ENCODE assay signal across 17 cellular contexts in the genomic region with DNA sequence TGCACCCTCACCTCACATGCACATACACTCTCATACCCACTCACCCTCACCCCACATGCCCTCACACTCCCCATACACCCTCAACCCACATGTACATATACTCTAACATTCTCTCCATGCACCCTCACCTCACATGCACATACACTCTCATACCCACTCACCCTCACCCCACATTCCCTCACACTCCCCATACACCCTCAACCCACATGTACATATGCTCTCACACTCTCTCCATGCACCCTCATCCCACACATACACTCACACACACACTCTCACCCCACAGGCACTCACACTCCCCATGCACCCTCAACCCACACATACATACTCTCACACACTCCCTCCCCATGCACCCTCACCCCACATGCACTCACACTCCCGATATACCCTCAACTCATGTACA.
DNase-seq lines count a peak whose midpoint lies in the region; ATAC-seq and TF ChIP-seq lines count a peak whose summit lies in the region.
"Had no signal": no experiment of that assay in that cellular context is flagged by ENCODE, and none has a peak within 500 bp of the region (broad histone marks: within the 10 kb centered on the region; RNA-seq: fewer than 3 reads in every experiment).

No MANE protein-coding gene starts in this region.

- H3K4me3 Mint-ChIP-seq in H9: no peak overlapping the region
- H3K4me3 Mint-ChIP-seq in CD4-positive, alpha-beta memory T cell: no peak overlapping the region
- H3K4me3 Mint-ChIP-seq: CD4-positive, CD25-positive, alpha-beta regulatory T cell; HFFc6 had no signal

- H3K18ac ChIP-seq in H9 (ENCODE audit: insufficient read length, low read depth, low read length) (no peak overlapping the region), IMR-90 (ENCODE audit: low read depth, low read length) (no peak overlapping the region)

- H3K27ac ChIP-seq in H9 (ENCODE audit: insufficient read length, low read depth, low read length) (no peak overlapping the region), IMR-90 (ENCODE audit: insufficient read depth, low read length) (no peak overlapping the region)
- no peak overlapping the region for H3K27ac ChIP-seq in CD4-positive, alpha-beta memory T cell (ENCODE audit: low read depth, low read length)
- H3K27ac ChIP-seq: GM23248, HL-60 had no signal

- no peaks in the 10 kb centered on the region for H3K27me3 ChIP-seq in H9 (ENCODE audit: insufficient read depth, low read length)
- H3K27me3 ChIP-seq in IMR-90 (ENCODE audit: control insufficient read depth, insufficient read depth, low read length): no peaks in the 10 kb centered on the region
- H3K27me3 ChIP-seq in CD4-positive, alpha-beta memory T cell (ENCODE audit: insufficient read depth, low read length): no peaks in the 10 kb centered on the region
- H3K27me3 ChIP-seq: BE2C had no signal

- H3K27me3 Mint-ChIP-seq in H9 (ENCODE audit: low read depth): no peaks in the 10 kb centered on the region
- no peaks in the 10 kb centered on the region for H3K27me3 Mint-ChIP-seq in CD4-positive, alpha-beta memory T cell
- H3K27me3 Mint-ChIP-seq: CD4-positive, CD25-positive, alpha-beta regulatory T cell had no signal

- H3K9me3 ChIP-seq in H9 (ENCODE audit: control insufficient read depth, low read depth, low read length) (no peaks in the 10 kb centered on the region), IMR-90 (ENCODE audit: control insufficient read depth, insufficient read depth, low read length) (no peaks in the 10 kb centered on the region; the same call in 1 of the 2 replicates)
- H3K9me3 ChIP-seq in CD4-positive, alpha-beta memory T cell (ENCODE audit: control insufficient read depth in 1 of 2, low read length in 2 of 2): no peaks in the 10 kb centered on the region
- H3K9me3 ChIP-seq: BE2C, Caco-2 had no signal

- H2BK120ac ChIP-seq in H9 (ENCODE audit: low read depth, low read length, poor library complexity, severe bottlenecking) (no peak overlapping the region), IMR-90 (ENCODE audit: low read depth, low read length) (no peak overlapping the region)

- H3K4me1 Mint-ChIP-seq in H9: peaks cover 7 to 8% of the 10 kb centered on the region in 2 experiments; a peak in 3 of 4 replicates
- no peaks in the 10 kb centered on the region for H3K4me1 Mint-ChIP-seq in CD4-positive, alpha-beta memory T cell
- H3K4me1 Mint-ChIP-seq: CD4-positive, CD25-positive, alpha-beta regulatory T cell had no signal

- DNase-seq in H9 (no peak), IMR-90 (no peak), islet precursor cell (peak; percentile 32), sciatic nerve (ENCODE audit: low spot score) (no peak), kidney glomerular epithelial cell (lab: John Stamatoyannopoulos, UW) (no peak), epidermal melanocyte (ENCODE audit: insufficient read length, low spot score) (no peak)
- DNase-seq in stimulated activated CD4-positive, alpha-beta T cell treated with anti-CD3 and anti-CD28 coated beads, Interleukin-1b, Interleukin-23, amount 100 ng/mL, for 48 hours: no peak
- no peak for DNase-seq in CD4-positive, alpha-beta memory T cell
- DNase-seq: ACHN; BE2C; C1 segment of cervical spinal cord; Caco-2; CD4-positive, CD25-positive, alpha-beta regulatory T cell; GM23248; HFFc6 had no signal

- CTCF ChIA-PET in IMR-90 (lab: Yijun Ruan, JAX): no interaction called here
- CTCF ChIA-PET in CD4-positive, alpha-beta memory T cell (lab: Charles Lee; ENCODE audit: partially characterized antibody): no interaction called here

- H3K14ac ChIP-seq in H9 (ENCODE audit: insufficient read depth, low read length): no peak overlapping the region; the same call in 1 of the 2 replicates
- no peak overlapping the region for H3K14ac ChIP-seq in IMR-90 (replicated peaks; ENCODE audit: low read depth, low read length)

- H3K4me2 ChIP-seq in H9 (ENCODE audit: insufficient read depth, insufficient read length, low read length) (no peak overlapping the region), IMR-90 (ENCODE audit: low read depth, low read length) (no peak overlapping the region)

- H3K9me3 Mint-ChIP-seq in H9: no peaks in the 10 kb centered on the region
- peaks cover 0 to 2% (median 0%) of the 10 kb centered on the region in 8 donors for H3K9me3 Mint-ChIP-seq in CD4-positive, alpha-beta memory T cell

- H3K79me1 ChIP-seq in H9 (ENCODE audit: insufficient read depth, low read depth, low read length, poor library complexity, severe bottlenecking) (no peaks in the 10 kb centered on the region), IMR-90 (ENCODE audit: low read depth in 1 of 2, low read length in 2 of 2) (no peaks in the 10 kb centered on the region)

- no peaks in the 10 kb centered on the region for H3K4me1 ChIP-seq in H9 (ENCODE audit: insufficient read depth, low read length)
- H3K4me1 ChIP-seq in IMR-90 (ENCODE audit: control insufficient read depth, insufficient read depth, low read length): no peaks in the 10 kb centered on the region
- no peaks in the 10 kb centered on the region for H3K4me1 ChIP-seq in CD4-positive, alpha-beta memory T cell (ENCODE audit: insufficient read depth, low read length)
- H3K4me1 ChIP-seq: BE2C had no signal

- H4K20me1 ChIP-seq in H9 (ENCODE audit: control insufficient read depth, insufficient read depth, insufficient read length): no peaks in the 10 kb centered on the region
- no peaks in the 10 kb centered on the region for H4K20me1 ChIP-seq in IMR-90 (ENCODE audit: insufficient read depth, low read length)

- TF ChIP-seq RAD21 in IMR-90 (IDR thresholded peaks at IDR 0.05; ENCODE audit: low read length): no peak

- H3K4me3 ChIP-seq in IMR-90 (ENCODE audit: insufficient read depth, low read depth, low read length): no peak overlapping the region
- no peak overlapping the region for H3K4me3 ChIP-seq in CD4-positive, alpha-beta memory T cell (ENCODE audit: low read length in 2 of 2)
- H3K4me3 ChIP-seq: GM23248 had no signal

- H3K9ac ChIP-seq in H9 (ENCODE audit: extremely low read depth, insufficient read length, low read length) (no peak overlapping the region), IMR-90 (ENCODE audit: low read depth, low read length) (no peak overlapping the region)
- H3K9ac ChIP-seq: GM23248 had no signal

- ATAC-seq in IMR-90 (ENCODE audit: low read depth) (no peak), sciatic nerve (peak; percentile 15)
- ATAC-seq: HCT116 had no signal

- 100% methylated on average over 1 of the region's 1 CpG for WGBS in H9 (ENCODE audit: extremely low coverage, insufficient read length, low lambda C conversion rate)
- 23% methylated on average over 1 of the region's 1 CpG; no CpG with 5 or more reads in 1 of the 2 experiments for WGBS in IMR-90 (ENCODE audit: extremely low coverage in 2 of 2, insufficient read length in 1 of 2), 2 experiments

- no peak overlapping the region for H3K27ac Mint-ChIP-seq in H9
- no peak overlapping the region for H3K27ac Mint-ChIP-seq in CD4-positive, alpha-beta memory T cell
- H3K27ac Mint-ChIP-seq: CD4-positive, CD25-positive, alpha-beta regulatory T cell; HFFc6 had no signal

- peak overlapping the region; percentile 47 for H4K8ac ChIP-seq in H9 (replicated peaks; ENCODE audit: insufficient read length, low read depth, low read length)
- no peak overlapping the region for H4K8ac ChIP-seq in IMR-90 (ENCODE audit: low read depth in 2 of 2, low read length in 2 of 2)

- H3T11ph ChIP-seq in H9 (ENCODE audit: low read length): no peak overlapping the region

- POLR2A ChIA-PET in IMR-90 (lab: Charles Lee; ENCODE audit: unreplicated experiment): no interaction called here
- POLR2A ChIA-PET in CD4-positive, alpha-beta memory T cell (lab: Charles Lee; ENCODE audit: partially characterized antibody): no interaction called here

- H4K5ac ChIP-seq in H9 (ENCODE audit: insufficient read length, low read depth, low read length) (no peak overlapping the region), IMR-90 (ENCODE audit: low read depth, low read length) (no peak overlapping the region)

- H2BK15ac ChIP-seq in H9 (ENCODE audit: low read depth, low read length): no peak overlapping the region
- H2BK15ac ChIP-seq in IMR-90 (ENCODE audit: low read depth, low read length): no peak overlapping the region

- H2AK9ac ChIP-seq in IMR-90 (replicated peaks; ENCODE audit: low read depth, low read length, poor library complexity): no peak overlapping the region

- H2BK20ac ChIP-seq in H9 (ENCODE audit: low read depth, low read length, poor library complexity, severe bottlenecking): no peak overlapping the region
- H2BK20ac ChIP-seq in IMR-90 (ENCODE audit: low read depth, low read length): no peak overlapping the region

- no peak for TF ChIP-seq POLR2A in IMR-90 (IDR thresholded peaks at IDR 0.05; ENCODE audit: low read depth, low read length)

- H3K23ac ChIP-seq in H9 (ENCODE audit: insufficient read length, low read depth, low read length): peak overlapping the region; percentile 20
- no peak overlapping the region for H3K23ac ChIP-seq in IMR-90 (ENCODE audit: low read depth, low read length)

- intact Hi-C loops in IMR-90 (cut with micrococcal nuclease): no loop called here
- intact Hi-C loops in sciatic nerve (cut with DNase I): no loop called here
- intact Hi-C loops in CD4-positive, alpha-beta memory T cell (cut with micrococcal nuclease): no loop called here

- no peak overlapping the region for H2AK5ac ChIP-seq in H9 (ENCODE audit: insufficient read length, low read length)
- H2AK5ac ChIP-seq in IMR-90 (ENCODE audit: low read depth, low read length): no peak overlapping the region

- H3K56ac ChIP-seq in H9 (ENCODE audit: insufficient read length, low read depth, low read length): peak overlapping the region; percentile 85
- H3K56ac ChIP-seq in IMR-90 (ENCODE audit: extremely low read depth, insufficient read depth, low read length): no peak overlapping the region

- H3K79me2 ChIP-seq in H9 (ENCODE audit: insufficient read depth, low read length): no peaks in the 10 kb centered on the region

- no peak overlapping the region for H2BK12ac ChIP-seq in H9 (ENCODE audit: insufficient read length, low read depth, low read length)

- dilution Hi-C loops in IMR-90 (cut with HindIII; ENCODE audit: low sequenced_read_pairs, unreplicated experiment): no loop called here

- in situ Hi-C loops in IMR-90 (cut with MboI; ENCODE audit: low sequenced_read_pairs): no loop called here

- no peaks in the 10 kb centered on the region for H3K36me3 ChIP-seq in IMR-90 (ENCODE audit: control insufficient read depth, insufficient read depth, low read length)
- no peaks in the 10 kb centered on the region for H3K36me3 ChIP-seq in CD4-positive, alpha-beta memory T cell (ENCODE audit: insufficient read depth, low read length)
- H3K36me3 ChIP-seq: BE2C had no signal

- no peaks in the 10 kb centered on the region for H3K9me1 ChIP-seq in IMR-90 (ENCODE audit: insufficient read depth, low read length)

- H3K4ac ChIP-seq in H9 (ENCODE audit: low read depth, low read length): no peak overlapping the region; the same call in 1 of the 2 replicates
- no peak overlapping the region for H3K4ac ChIP-seq in IMR-90 (ENCODE audit: low read depth, low read length)

- BruUV-seq in IMR-90 (replicated peaks; lab: Mats Ljungman, UMichigan): no TSS peak

- TF ChIP-seq CTCF in H9 (conservative IDR thresholded peaks at IDR 0.05) (no peak), IMR-90 (conservative IDR thresholded peaks at IDR 0.05; ENCODE audit: low read depth, low read length) (no peak)

- no peak overlapping the region for H2BK5ac ChIP-seq in H9 (ENCODE audit: insufficient read length, low read length)
- peak overlapping the region; percentile 65 for H2BK5ac ChIP-seq in IMR-90 (ENCODE audit: low read depth, low read length, poor library complexity, severe bottlenecking)

- H3K36me3 Mint-ChIP-seq in H9 (ENCODE audit: insufficient read depth in 1 of 3, low read depth in 3 of 3): no peaks in the 10 kb centered on the region
- no peaks in the 10 kb centered on the region for H3K36me3 Mint-ChIP-seq in CD4-positive, alpha-beta memory T cell
- H3K36me3 Mint-ChIP-seq: CD4-positive, CD25-positive, alpha-beta regulatory T cell had no signal

- H4K91ac ChIP-seq in H9 (ENCODE audit: insufficient read length, low read depth, low read length) (no peak overlapping the region), IMR-90 (ENCODE audit: insufficient read depth, low read depth, low read length) (no peak overlapping the region)

- H3K23me2 ChIP-seq in H9 (ENCODE audit: insufficient read length, low read depth, low read length, poor library complexity, severe bottlenecking): no peaks in the 10 kb centered on the region

- H2AFZ ChIP-seq in H9 (ENCODE audit: low read length) (no peak overlapping the region), IMR-90 (replicated peaks; ENCODE audit: low read length, poor library complexity) (no peak overlapping the region)
- H2AFZ ChIP-seq: GM23248 had no signal
